2 cellular contexts compared by ENCODE assay signal in genomic region chr17:8320990-8321389, GRCh38.
TF ChIP-seq lines count a peak whose summit lies in the region.

No MANE protein-coding gene starts in this region.

TF ChIP-seq in HEK293, 187 proteins besides CTCF, POLR2A, EP300 and RAD21:
- TF ChIP-seq ZNF701 (tag by site-specific recombination; IDR thresholded peaks at IDR 0.05), result no peak
- TF ChIP-seq ZNF335 (tag by site-specific recombination; conservative IDR thresholded peaks at IDR 0.05), result no peak
- no peak for TF ChIP-seq ZNF221 (tag by site-specific recombination; IDR thresholded peaks at IDR 0.05; ENCODE audit: borderline replicate concordance)
- no peak for TF ChIP-seq ZNF239 (tag by site-specific recombination; IDR thresholded peaks at IDR 0.05)
- TF ChIP-seq ZNF571 (tag by site-specific recombination; IDR thresholded peaks at IDR 0.05), result no peak
- TF ChIP-seq SP2 (tag by site-specific recombination; IDR thresholded peaks at IDR 0.05), result peak; percentile 57
- TF ChIP-seq, protein P1, sequence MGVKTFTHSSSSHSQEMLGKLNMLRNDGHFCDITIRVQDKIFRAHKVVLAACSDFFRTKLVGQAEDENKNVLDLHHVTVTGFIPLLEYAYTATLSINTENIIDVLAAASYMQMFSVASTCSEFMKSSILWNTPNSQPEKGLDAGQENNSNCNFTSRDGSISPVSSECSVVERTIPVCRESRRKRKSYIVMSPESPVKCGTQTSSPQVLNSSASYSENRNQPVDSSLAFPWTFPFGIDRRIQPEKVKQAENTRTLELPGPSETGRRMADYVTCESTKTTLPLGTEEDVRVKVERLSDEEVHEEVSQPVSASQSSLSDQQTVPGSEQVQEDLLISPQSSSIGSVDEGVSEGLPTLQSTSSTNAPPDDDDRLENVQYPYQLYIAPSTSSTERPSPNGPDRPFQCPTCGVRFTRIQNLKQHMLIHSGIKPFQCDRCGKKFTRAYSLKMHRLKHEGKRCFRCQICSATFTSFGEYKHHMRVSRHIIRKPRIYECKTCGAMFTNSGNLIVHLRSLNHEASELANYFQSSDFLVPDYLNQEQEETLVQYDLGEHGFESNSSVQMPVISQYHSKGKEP (tag by site-specific recombination; IDR thresholded peaks at IDR 0.05), result no peak
- TF ChIP-seq, protein P2, sequence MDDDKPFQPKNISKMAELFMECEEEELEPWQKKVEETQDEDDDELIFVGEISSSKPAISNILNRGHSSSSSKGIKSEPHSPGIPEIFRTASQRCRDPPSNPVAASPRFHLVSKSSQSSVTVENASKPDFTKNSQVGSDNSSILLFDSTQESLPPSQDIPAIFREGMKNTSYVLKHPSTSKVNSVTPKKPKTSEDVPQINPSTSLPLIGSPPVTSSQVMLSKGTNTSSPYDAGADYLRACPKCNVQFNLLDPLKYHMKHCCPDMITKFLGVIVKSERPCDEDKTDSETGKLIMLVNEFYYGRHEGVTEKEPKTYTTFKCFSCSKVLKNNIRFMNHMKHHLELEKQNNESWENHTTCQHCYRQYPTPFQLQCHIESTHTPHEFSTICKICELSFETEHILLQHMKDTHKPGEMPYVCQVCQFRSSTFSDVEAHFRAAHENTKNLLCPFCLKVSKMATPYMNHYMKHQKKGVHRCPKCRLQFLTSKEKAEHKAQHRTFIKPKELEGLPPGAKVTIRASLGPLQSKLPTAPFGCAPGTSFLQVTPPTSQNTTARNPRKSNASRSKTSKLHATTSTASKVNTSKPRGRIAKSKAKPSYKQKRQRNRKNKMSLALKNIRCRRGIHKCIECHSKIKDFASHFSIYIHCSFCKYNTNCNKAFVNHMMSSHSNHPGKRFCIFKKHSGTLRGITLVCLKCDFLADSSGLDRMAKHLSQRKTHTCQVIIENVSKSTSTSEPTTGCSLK (tag by site-specific recombination; IDR thresholded peaks at IDR 0.05), result no peak
TF ChIP-seq in HEK293: peak in this region for 1.

TF ChIP-seq in H1, 55 proteins besides CTCF, POLR2A, EP300 and RAD21:
- TF ChIP-seq RXRA (IDR thresholded peaks at IDR 0.05; ENCODE audit: insufficient read depth, low read depth, low read length) (no peak), CREB1 (IDR thresholded peaks at IDR 0.05) (no peak), SIN3A (conservative IDR thresholded peaks at IDR 0.05 in 1 of 2, IDR thresholded peaks at IDR 0.05 in 1 of 2; ENCODE audit: low read depth in 1 of 2, low read length in 2 of 2) (no peak), SP1 (IDR thresholded peaks at IDR 0.05; ENCODE audit: low read depth, low read length) (peak; percentile 86), CHD1 (IDR thresholded peaks at IDR 0.05; ENCODE audit: low read depth, low read length) (no peak), ZNF274 (IDR thresholded peaks at IDR 0.05; ENCODE audit: borderline replicate concordance, extremely low read depth, low read length) (no peak), POU5F1 (IDR thresholded peaks at IDR 0.05; ENCODE audit: low read depth, low read length) (no peak)
